Comparison of ENCODE assay signal across 9 cellular contexts in genomic region chr20:46087161-46087560, GRCh38. TPM values are rescaled to one million over a fixed set of nuclear protein-coding genes. Genes with fewer than 3 reads are reported as not detected.
A peak's percentile ranks its signal among the peaks of the same experiment; 100 is the strongest.
DNase-seq lines count a peak whose midpoint lies in the region; ATAC-seq, FAIRE-seq and TF ChIP-seq lines count a peak whose summit lies in the region.
"Had no signal": no experiment of that assay in that cellular context is flagged by ENCODE, and none has a peak within 500 bp of the region (broad histone marks: within the 10 kb centered on the region; RNA-seq: fewer than 3 reads in every experiment).

No MANE protein-coding gene starts in this region.

- H3K4me1 ChIP-seq in CD8-positive, alpha-beta memory T cell (ENCODE audit: insufficient read depth, low read length): peaks cover 57% of the 10 kb centered on the region
- H3K4me1 ChIP-seq in K562 (replicated peaks in 1 of 2; ENCODE audit: control insufficient read depth in 2 of 2, insufficient read depth in 2 of 2, low read length in 2 of 2): peaks cover 12 to 30% of the 10 kb centered on the region in 2 experiments

- intact Hi-C loops in K562 (cut with micrococcal nuclease) (loop anchor here (2.0 to 5.0 kb wide), 2 partner anchors 64 to 115 kb away; partner anchors contain the start of gene ZNF335), natural killer cell (cut with micrococcal nuclease) (loop anchor here (5.0 kb wide), 2 partner anchors 65 to 315 kb away; no protein-coding TSS in a partner anchor)

- H3K4me3 ChIP-seq in CD8-positive, alpha-beta memory T cell (ENCODE audit: low read length): no peak overlapping the region
- no peak overlapping the region for H3K4me3 ChIP-seq in K562
- H3K4me3 ChIP-seq: SJCRH30 had no signal

- no TSS peak for BruUV-seq in K562 (replicated peaks; lab: Mats Ljungman, UMichigan)

- TF ChIP-seq CTCF in K562 (IDR thresholded peaks at IDR 0.05 in 2 of 3, conservative IDR thresholded peaks at IDR 0.05 in 1 of 3; ENCODE audit: insufficient read depth in 2 of 3, low read depth in 1 of 3, low read length in 3 of 3) (peak in 2 of 3 experiments; percentile 28 to 48; a peak in 3 of 6 replicates), natural killer cell (IDR thresholded peaks at IDR 0.05) (peak; percentile 21), GM13976 (IDR thresholded peaks at IDR 0.05; ENCODE audit: borderline replicate concordance, control extremely low read depth, extremely low read depth, insufficient read depth, missing control alignments) (no peak)

- H3K27me3 Mint-ChIP-seq in CD8-positive, alpha-beta memory T cell: no peaks in the 10 kb centered on the region
- H3K27me3 Mint-ChIP-seq in natural killer cell (ENCODE audit: low read depth in 2 of 2): no peaks in the 10 kb centered on the region

- H3K9me3 ChIP-seq in CD8-positive, alpha-beta memory T cell (ENCODE audit: low read length): no peaks in the 10 kb centered on the region
- no peaks in the 10 kb centered on the region for H3K9me3 ChIP-seq in K562 (replicated peaks; ENCODE audit: control insufficient read depth, insufficient read depth, low read depth, low read length)
- H3K9me3 ChIP-seq: SJCRH30 had no signal

- no peak overlapping the region for H3K27ac ChIP-seq in CD8-positive, alpha-beta memory T cell (ENCODE audit: low read depth, low read length)
- no peak overlapping the region for H3K27ac ChIP-seq in K562 (ENCODE audit: extremely low read depth, low read depth, low read length)
- H3K27ac ChIP-seq: SJCRH30 had no signal

- TF ChIP-seq POLR2A in K562 (conservative IDR thresholded peaks at IDR 0.05): no peak

- DNase-seq in CD8-positive, alpha-beta memory T cell: no peak
- peak; percentile 25 to 47 for DNase-seq in Kasumi-1 (lab: John Stamatoyannopoulos, UW)
- DNase-seq in K562 (ENCODE audit: extremely low read depth in 1 of 4, low spot score in 3 of 4): no peak
- DNase-seq in natural killer cell: no peak
- DNase-seq in GM13976 (ENCODE audit: low spot score): no peak
- no peak for DNase-seq in 8988T
- DNase-seq: SJCRH30 had no signal

- peak overlapping the region in 4 of 8 donors; percentile 21 to 89 (median 26) for H3K27ac Mint-ChIP-seq in CD8-positive, alpha-beta memory T cell
- peak overlapping the region; percentile 49 to 54 for H3K27ac Mint-ChIP-seq in natural killer cell

- 66% methylated on average over 8 of the region's 8 CpGs for WGBS in K562 (ENCODE audit: insufficient coverage, low coverage, missing lambda C conversion rate)

- CTCF ChIA-PET in CD8-positive, alpha-beta memory T cell (lab: Charles Lee): interaction anchor here (2.0 kb wide), 1 partner anchor 65 kb away, joined by 6 read pairs; no protein-coding TSS in a partner anchor
- CTCF ChIA-PET in K562 (lab: Yijun Ruan, JAX; ENCODE audit: low intra/inter-chr PET ratio): interaction anchor here (1.2 to 3.8 kb wide), 3 partner anchors 64 to 100 kb away, joined by 4 to 18 read pairs (median 5); no protein-coding TSS in a partner anchor

- peaks cover 30% of the 10 kb centered on the region for H4K20me1 ChIP-seq in K562 (replicated peaks; ENCODE audit: control insufficient read depth, insufficient read depth, low read length)

- TF ChIP-seq EP300 in K562 (IDR thresholded peaks at IDR 0.05; ENCODE audit: low read length): no peak

- no peaks in the 10 kb centered on the region for H3K9me1 ChIP-seq in K562 (ENCODE audit: control insufficient read depth, insufficient read depth, low read length)

- H3K4me3 Mint-ChIP-seq in CD8-positive, alpha-beta memory T cell: peak overlapping the region in 6 of 7 donors; percentile 12 to 91 (median 66)
- peak overlapping the region; percentile 55 for H3K4me3 Mint-ChIP-seq in natural killer cell

- peaks cover 0 to 17% (median 0%) of the 10 kb centered on the region in 3 donors for H3K36me3 Mint-ChIP-seq in CD8-positive, alpha-beta memory T cell
- no peaks in the 10 kb centered on the region for H3K36me3 Mint-ChIP-seq in natural killer cell

- H3K9ac ChIP-seq in K562 (ENCODE audit: insufficient read depth in 1 of 2, low read depth in 2 of 2, low read length in 2 of 2): no peak overlapping the region

- peak in 1 of 2 experiments; percentile 25; a peak in 2 of 4 replicates for TF ChIP-seq RAD21 in K562 (CRISPR knock-in tag; conservative IDR thresholded peaks at IDR 0.05 in 1 of 2, IDR thresholded peaks at IDR 0.05 in 1 of 2)

- H3K36me3 ChIP-seq in CD8-positive, alpha-beta memory T cell (ENCODE audit: insufficient read depth, low read length): no peaks in the 10 kb centered on the region
- peaks cover 2% of the 10 kb centered on the region; the same call in 1 of the 3 replicates for H3K36me3 ChIP-seq in K562 (ENCODE audit: control insufficient read depth, insufficient read depth, low read length)

- H2AFZ ChIP-seq in K562 (ENCODE audit: low read depth, low read length): no peak overlapping the region

- in situ Hi-C loops in K562 (cut with MboI): no loop called here
- in situ Hi-C loops in GM13976 (cut with MboI; ENCODE audit: low sequenced_read_pairs, unreplicated experiment): no loop called here

- H3K79me2 ChIP-seq in K562 (ENCODE audit: control insufficient read depth, insufficient read depth, low read length): peaks cover 75% of the 10 kb centered on the region

- FAIRE-seq in K562 (lab: Jason Lieb, UNC): no peak

- no peaks in the 10 kb centered on the region for H3K27me3 ChIP-seq in CD8-positive, alpha-beta memory T cell (ENCODE audit: insufficient read depth, low read length, poor library complexity, severe bottlenecking)
- H3K27me3 ChIP-seq in K562 (ENCODE audit: control insufficient read depth in 2 of 2, insufficient read depth in 2 of 2, low read length in 2 of 2): no peaks in the 10 kb centered on the region
- H3K27me3 ChIP-seq: SJCRH30 had no signal

- no peaks in the 10 kb centered on the region for H3K9me3 Mint-ChIP-seq in CD8-positive, alpha-beta memory T cell
- no peaks in the 10 kb centered on the region for H3K9me3 Mint-ChIP-seq in natural killer cell

- H3K4me1 Mint-ChIP-seq in CD8-positive, alpha-beta memory T cell: peaks cover 74 to 78% (median 78%) of the 10 kb centered on the region in 3 donors
- H3K4me1 Mint-ChIP-seq in natural killer cell: peaks cover 68 to 70% of the 10 kb centered on the region in 2 donors

- POLR2A ChIA-PET in CD8-positive, alpha-beta memory T cell (lab: Charles Lee): no interaction called here
- POLR2A ChIA-PET in K562 (lab: Yijun Ruan, JAX): interaction anchor here (1.8 kb wide), 1 partner anchor 21 kb away, joined by 6 read pairs; no protein-coding TSS in a partner anchor

- H3K4me2 ChIP-seq in K562 (ENCODE audit: insufficient read depth, low read length): no peak overlapping the region

- ATAC-seq in K562 (no peak), natural killer cell (no peak), esophagus mucosa (no peak), GM21825 (IDR thresholded peaks at IDR 0.05; ENCODE audit: unreplicated experiment) (no peak)

RNA-seq across cellular contexts. Expression of gene NCOA5, which starts 2.6 kb away (rescaled TPM):
- 10 to 100 TPM; 34.9 to 36.9 TPM for total RNA-seq in CD8-positive, alpha-beta memory T cell
- 28.7 TPM for polyA plus RNA-seq in CD8-positive, alpha-beta memory T cell
- total RNA-seq in K562 (2011; cell fraction: chromatin; rRNA removed; ENCODE audit: low replicate concordance): 10.4 and 11.2 TPM in 2 replicates
- 6.0 and 6.8 TPM in 2 replicates for total RNA-seq in K562 (2011; cell fraction: nucleolus; rRNA removed)
- total RNA-seq in K562 (2011; cell fraction: nucleoplasm; rRNA removed): 5.9 and 7.0 TPM in 2 replicates
- total RNA-seq in K562 (2014; rRNA removed) (13.5 and 19.2 TPM in 2 replicates), K562 (2014; rRNA removed; fragmentation: Illumina TruSeq; extraction: Trizol) (11.6 and 11.8 TPM in 2 replicates), K562 (2015; rRNA removed; fragmentation: Illumina TruSeq; extraction: Trizol) (16.9 and 18.5 TPM in 2 replicates), K562 (2021) (17.9 and 19.4 TPM in 2 replicates), natural killer cell (10 to 100 TPM in 2 of 3 donors, 1 to 10 TPM in 1; 8.8 to 18.4 (median 18.0) TPM), esophagus mucosa (14.3 TPM)
- polyA plus RNA-seq in K562 (2011; rRNA removed) (13.3 and 13.8 TPM in 2 replicates), K562 (2014; fragmentation: Illumina TruSeq; extraction: Trizol) (19.9 and 22.8 TPM in 2 replicates), K562 (2014; fragmentation: Nextera tagmentation; extraction: Ambion mirVana) (1 to 10 TPM; 3.9 to 4.3 TPM), K562 (2014; rRNA removed) (12.9 and 17.8 TPM in 2 replicates)
- polyA plus RNA-seq in K562 (2011; cell fraction: cytosol; rRNA removed): 12.9 and 16.1 TPM in 2 replicates
- polyA plus RNA-seq in K562 (2011; cell fraction: nucleus; rRNA removed): 14.1 and 16.8 TPM in 2 replicates
- polyA plus RNA-seq in K562 (2012): 16.3 and 19.4 TPM in 2 replicates
- 11.2 and 15.3 TPM in 2 replicates for polyA minus RNA-seq in K562 (2011; rRNA and poly(A)+ RNA removed)
- 8.0 and 9.6 TPM in 2 replicates for polyA minus RNA-seq in K562 (2011; cell fraction: cytosol; rRNA and poly(A)+ RNA removed)
- 4.3 and 6.8 TPM in 2 replicates for polyA minus RNA-seq in K562 (2011; cell fraction: nucleus; rRNA and poly(A)+ RNA removed)

RNA-seq across cellular contexts. Expression of gene CD40, which starts 31.0 kb away (rescaled TPM):
- total RNA-seq in CD8-positive, alpha-beta memory T cell: 1 to 10 TPM; 3.5 to 4.1 TPM
- polyA plus RNA-seq in CD8-positive, alpha-beta memory T cell: 2.8 TPM
- 2.4 and 5.1 TPM in 2 replicates for total RNA-seq in K562 (2011; cell fraction: chromatin; rRNA removed; ENCODE audit: low replicate concordance)
- 2.4 and 4.5 TPM in 2 replicates for total RNA-seq in K562 (2011; cell fraction: nucleolus; rRNA removed)
- 5.8 and 6.6 TPM in 2 replicates for total RNA-seq in K562 (2011; cell fraction: nucleoplasm; rRNA removed)
- total RNA-seq in K562 (2014; rRNA removed): 1.5 and 1.6 TPM in 2 replicates
- total RNA-seq in K562 (2014; rRNA removed; fragmentation: Illumina TruSeq; extraction: Trizol): 1.1 and 1.3 TPM in 2 replicates
- 0.64 and 0.76 TPM in 2 replicates for total RNA-seq in K562 (2015; rRNA removed; fragmentation: Illumina TruSeq; extraction: Trizol)
- total RNA-seq in K562 (2021): 2.0 and 2.1 TPM in 2 replicates
- 2.2 and 3.7 TPM in 2 replicates for polyA plus RNA-seq in K562 (2011; rRNA removed)
- polyA plus RNA-seq in K562 (2011; cell fraction: cytosol; rRNA removed): 2.5 and 4.8 TPM in 2 replicates
- 3.0 and 4.6 TPM in 2 replicates for polyA plus RNA-seq in K562 (2011; cell fraction: nucleus; rRNA removed)
- 1.7 and 4.9 TPM in 2 replicates for polyA plus RNA-seq in K562 (2012)
- 1.9 TPM in 2 replicates for polyA plus RNA-seq in K562 (2014; fragmentation: Illumina TruSeq; extraction: Trizol)
- 1 to 10 TPM; 1.0 to 1.6 TPM for polyA plus RNA-seq in K562 (2014; fragmentation: Nextera tagmentation; extraction: Ambion mirVana)
- 2.3 and 2.9 TPM in 2 replicates for polyA plus RNA-seq in K562 (2014; rRNA removed)
- polyA minus RNA-seq in K562 (2011; rRNA and poly(A)+ RNA removed): 0.75 and 1.5 TPM in 2 replicates
- polyA minus RNA-seq in K562 (2011; cell fraction: cytosol; rRNA and poly(A)+ RNA removed): 0.67 and 1.5 TPM in 2 replicates
- 0.89 and 2.4 TPM in 2 replicates for polyA minus RNA-seq in K562 (2011; cell fraction: nucleus; rRNA and poly(A)+ RNA removed)
- total RNA-seq in natural killer cell: 1 to 10 TPM; 7.1 to 9.1 (median 7.2) TPM
- total RNA-seq in esophagus mucosa: 7.4 TPM

RNA-seq across cellular contexts. Expression of gene SLC12A5, which starts 58.1 kb away (rescaled TPM):
- total RNA-seq in CD8-positive, alpha-beta memory T cell: not detected
- not detected for polyA plus RNA-seq in CD8-positive, alpha-beta memory T cell
- total RNA-seq in K562 (2011; cell fraction: chromatin; rRNA removed; ENCODE audit: low replicate concordance): 1.3 and 3.1 TPM in 2 replicates
- total RNA-seq in K562 (2011; cell fraction: nucleolus; rRNA removed): 1.4 and 2.2 TPM in 2 replicates
- 1.5 and 3.8 TPM in 2 replicates for total RNA-seq in K562 (2011; cell fraction: nucleoplasm; rRNA removed)
- total RNA-seq in K562 (2014; rRNA removed) (2.2 and 2.4 TPM in 2 replicates), K562 (2014; rRNA removed; fragmentation: Illumina TruSeq; extraction: Trizol) (0.36 and 1.4 TPM in 2 replicates), K562 (2015; rRNA removed; fragmentation: Illumina TruSeq; extraction: Trizol) (1.2 and 4.1 TPM in 2 replicates), K562 (2021) (5.3 and 6.2 TPM in 2 replicates), natural killer cell (under 1 TPM in 1 of 3 donors, not detected in 2; 0.85 TPM), esophagus mucosa (not detected)
- polyA plus RNA-seq in K562 (2011; rRNA removed) (1.8 and 3.0 TPM in 2 replicates), K562 (2014; fragmentation: Illumina TruSeq; extraction: Trizol) (6.2 and 6.7 TPM in 2 replicates), K562 (2014; fragmentation: Nextera tagmentation; extraction: Ambion mirVana) (1 to 10 TPM in 1 of 2 experiments, under 1 TPM in 1; 0.71 to 2.1 TPM), K562 (2014; rRNA removed) (7.5 and 8.5 TPM in 2 replicates)
- polyA plus RNA-seq in K562 (2011; cell fraction: cytosol; rRNA removed): 3.9 and 11.1 TPM in 2 replicates
- 3.3 and 4.6 TPM in 2 replicates for polyA plus RNA-seq in K562 (2011; cell fraction: nucleus; rRNA removed)
- 10.0 and 16.1 TPM in 2 replicates for polyA plus RNA-seq in K562 (2012)
- polyA minus RNA-seq in K562 (2011; rRNA and poly(A)+ RNA removed): 0.66 TPM in 1 of 2 replicates, not detected in the other
- polyA minus RNA-seq in K562 (2011; cell fraction: cytosol; rRNA and poly(A)+ RNA removed): 3.9 TPM in 1 of 2 replicates, not detected in the other
- polyA minus RNA-seq in K562 (2011; cell fraction: nucleus; rRNA and poly(A)+ RNA removed): 0.40 and 0.44 TPM in 2 replicates

Comparison
In these comparisons a context has a peak if more than half of its experiments do, and no peak if none do; other contexts are left out.
1. DNase-seq: peak in Kasumi-1 (2 of 2); none in CD8-positive, alpha-beta memory T cell (0 of 5), K562 (0 of 4), natural killer cell (single experiment), GM13976 (single experiment) and 8988T (single experiment).